ENCODE assay signal across 2 cellular contexts in the genomic region with DNA sequence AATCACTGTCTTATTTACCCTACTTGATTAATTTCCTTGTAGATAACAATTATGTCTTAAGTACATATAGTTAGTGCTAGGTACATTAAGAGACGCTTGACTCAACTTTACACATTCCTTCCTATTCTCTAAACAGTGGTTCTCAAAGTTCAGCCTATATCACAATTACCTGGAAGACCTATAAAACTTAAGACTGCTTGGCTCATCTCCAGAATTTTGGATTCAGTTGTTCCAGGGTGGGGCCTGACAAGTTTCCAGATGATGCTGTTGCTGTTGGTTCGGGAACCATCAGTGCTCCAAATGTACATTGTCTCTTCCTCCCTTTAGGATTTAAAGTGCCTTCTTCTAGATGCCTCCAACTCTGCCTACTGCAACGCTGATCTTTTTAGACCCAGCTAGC.
TF ChIP-seq lines count a peak whose summit lies in the region.

No MANE protein-coding gene starts in this region.

TF ChIP-seq in SK-N-SH, 30 proteins besides CTCF, POLR2A, EP300 and RAD21 (continued from another document):
- TF ChIP-seq, protein P1, sequence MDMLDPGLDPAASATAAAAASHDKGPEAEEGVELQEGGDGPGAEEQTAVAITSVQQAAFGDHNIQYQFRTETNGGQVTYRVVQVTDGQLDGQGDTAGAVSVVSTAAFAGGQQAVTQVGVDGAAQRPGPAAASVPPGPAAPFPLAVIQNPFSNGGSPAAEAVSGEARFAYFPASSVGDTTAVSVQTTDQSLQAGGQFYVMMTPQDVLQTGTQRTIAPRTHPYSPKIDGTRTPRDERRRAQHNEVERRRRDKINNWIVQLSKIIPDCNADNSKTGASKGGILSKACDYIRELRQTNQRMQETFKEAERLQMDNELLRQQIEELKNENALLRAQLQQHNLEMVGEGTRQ (IDR thresholded peaks at IDR 0.05; ENCODE audit: borderline replicate concordance, low read depth, low read length) = no peak
- no peak for TF ChIP-seq YY1 (IDR thresholded peaks at IDR 0.05; ENCODE audit: low read depth)

TF ChIP-seq in SK-N-SH treated with all-trans-retinoic acid at 6 μM for 48 hours, 23 proteins besides CTCF, POLR2A, EP300 and RAD21 (continued from another document):
- TF ChIP-seq, protein P2, sequence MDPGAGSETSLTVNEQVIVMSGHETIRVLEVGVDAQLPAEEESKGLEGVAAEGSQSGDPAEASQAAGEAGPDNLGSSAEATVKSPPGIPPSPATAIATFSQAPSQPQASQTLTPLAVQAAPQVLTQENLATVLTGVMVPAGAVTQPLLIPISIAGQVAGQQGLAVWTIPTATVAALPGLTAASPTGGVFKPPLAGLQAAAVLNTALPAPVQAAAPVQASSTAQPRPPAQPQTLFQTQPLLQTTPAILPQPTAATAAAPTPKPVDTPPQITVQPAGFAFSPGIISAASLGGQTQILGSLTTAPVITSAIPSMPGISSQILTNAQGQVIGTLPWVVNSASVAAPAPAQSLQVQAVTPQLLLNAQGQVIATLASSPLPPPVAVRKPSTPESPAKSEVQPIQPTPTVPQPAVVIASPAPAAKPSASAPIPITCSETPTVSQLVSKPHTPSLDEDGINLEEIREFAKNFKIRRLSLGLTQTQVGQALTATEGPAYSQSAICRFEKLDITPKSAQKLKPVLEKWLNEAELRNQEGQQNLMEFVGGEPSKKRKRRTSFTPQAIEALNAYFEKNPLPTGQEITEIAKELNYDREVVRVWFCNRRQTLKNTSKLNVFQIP (CRISPR knock-in tag; IDR thresholded peaks at IDR 0.05; ENCODE audit: borderline replicate concordance, low read depth) = no peak
- TF ChIP-seq, protein P3, sequence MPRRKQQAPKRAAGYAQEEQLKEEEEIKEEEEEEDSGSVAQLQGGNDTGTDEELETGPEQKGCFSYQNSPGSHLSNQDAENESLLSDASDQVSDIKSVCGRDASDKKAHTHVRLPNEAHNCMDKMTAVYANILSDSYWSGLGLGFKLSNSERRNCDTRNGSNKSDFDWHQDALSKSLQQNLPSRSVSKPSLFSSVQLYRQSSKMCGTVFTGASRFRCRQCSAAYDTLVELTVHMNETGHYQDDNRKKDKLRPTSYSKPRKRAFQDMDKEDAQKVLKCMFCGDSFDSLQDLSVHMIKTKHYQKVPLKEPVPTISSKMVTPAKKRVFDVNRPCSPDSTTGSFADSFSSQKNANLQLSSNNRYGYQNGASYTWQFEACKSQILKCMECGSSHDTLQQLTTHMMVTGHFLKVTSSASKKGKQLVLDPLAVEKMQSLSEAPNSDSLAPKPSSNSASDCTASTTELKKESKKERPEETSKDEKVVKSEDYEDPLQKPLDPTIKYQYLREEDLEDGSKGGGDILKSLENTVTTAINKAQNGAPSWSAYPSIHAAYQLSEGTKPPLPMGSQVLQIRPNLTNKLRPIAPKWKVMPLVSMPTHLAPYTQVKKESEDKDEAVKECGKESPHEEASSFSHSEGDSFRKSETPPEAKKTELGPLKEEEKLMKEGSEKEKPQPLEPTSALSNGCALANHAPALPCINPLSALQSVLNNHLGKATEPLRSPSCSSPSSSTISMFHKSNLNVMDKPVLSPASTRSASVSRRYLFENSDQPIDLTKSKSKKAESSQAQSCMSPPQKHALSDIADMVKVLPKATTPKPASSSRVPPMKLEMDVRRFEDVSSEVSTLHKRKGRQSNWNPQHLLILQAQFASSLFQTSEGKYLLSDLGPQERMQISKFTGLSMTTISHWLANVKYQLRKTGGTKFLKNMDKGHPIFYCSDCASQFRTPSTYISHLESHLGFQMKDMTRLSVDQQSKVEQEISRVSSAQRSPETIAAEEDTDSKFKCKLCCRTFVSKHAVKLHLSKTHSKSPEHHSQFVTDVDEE (CRISPR knock-in tag; IDR thresholded peaks at IDR 0.05) = no peak
- TF ChIP-seq ESRRG (CRISPR knock-in tag; IDR thresholded peaks at IDR 0.05) = no peak
- TF ChIP-seq TCF4 (CRISPR knock-in tag; IDR thresholded peaks at IDR 0.05; ENCODE audit: borderline replicate concordance) = no peak
- no peak for TF ChIP-seq ARNTL (CRISPR knock-in tag; IDR thresholded peaks at IDR 0.05; ENCODE audit: borderline replicate concordance, low read depth)
